ENCODE assay signal across 31 cellular contexts in genomic region chr1:244419004-244419403, GRCh38.
"Had no signal": no experiment of that assay in that cellular context is flagged by ENCODE, and none has a peak within 500 bp of the region (broad histone marks: within the 10 kb centered on the region; RNA-seq: fewer than 3 reads in every experiment).

No MANE protein-coding gene starts in this region.

- H3K27me3 Mint-ChIP-seq: activated CD4-positive, alpha-beta T cell treated with anti-CD3 and anti-CD28 coated beads, Interleukin-2, amount 10 ng/mL, durations not matched to agents 7 days and 5 days; stimulated activated naive CD8-positive, alpha-beta T cell treated with anti-CD3 and anti-CD28 coated beads, Interleukin-15, amount 100 ng/mL, for 72 hours had no signal

- H3K27me3 ChIP-seq: breast epithelium, heart right ventricle, ovary, thyroid gland, upper lobe of right lung had no signal

- H3K36me3 ChIP-seq: ovary had no signal

- H3K9me3 Mint-ChIP-seq: activated CD4-positive, alpha-beta T cell treated with anti-CD3 and anti-CD28 coated beads, Interleukin-2, amount 10 ng/mL, durations not matched to agents 7 days and 5 days; activated naive CD4-positive, alpha-beta T cell treated with anti-CD3 and anti-CD28 coated beads for 36 hours; activated T-cell treated with anti-CD3 and anti-CD28 coated beads, Interleukin-2, amount 50 U/mL, for 72 hours; endodermal cell; nephron; stimulated activated effector memory CD8-positive, alpha-beta T cell treated with anti-CD3 and anti-CD28 coated beads, Interleukin-12 subunit alpha, Interleukin-12 subunit beta, amount 100 ng/mL, for 72 hours; stimulated activated naive CD8-positive, alpha-beta T cell treated with anti-CD3 and anti-CD28 coated beads, Interleukin-15, amount 100 ng/mL, for 72 hours; T-helper 1 cell treated with Interleukin-12 subunit alpha and Interleukin-12 subunit beta and Interleukin-4 antibody, amounts not matched to agents 30 μg/mL and 1 μg/mL, for 36 hours; WTC11 had no signal

- H3K27ac ChIP-seq: breast epithelium, heart right ventricle, left ventricle myocardium inferior, ovary, skin epidermis, thyroid gland, upper lobe of right lung had no signal

- H3K4me1 ChIP-seq: breast epithelium, heart right ventricle, left ventricle myocardium inferior, thyroid gland, upper lobe of right lung had no signal

- H3K4me3 Mint-ChIP-seq: activated CD4-positive, alpha-beta T cell treated with anti-CD3 and anti-CD28 coated beads, Interleukin-2, amount 10 ng/mL, durations not matched to agents 7 days and 5 days; activated naive CD4-positive, alpha-beta T cell treated with anti-CD3 and anti-CD28 coated beads for 36 hours; activated T-cell treated with anti-CD3 and anti-CD28 coated beads, Interleukin-2, amount 50 U/mL, for 72 hours; endodermal cell; nephron; stimulated activated effector memory CD8-positive, alpha-beta T cell treated with anti-CD3 and anti-CD28 coated beads, Interleukin-12 subunit alpha, Interleukin-12 subunit beta, amount 100 ng/mL, for 72 hours; stimulated activated naive CD8-positive, alpha-beta T cell treated with anti-CD3 and anti-CD28 coated beads, Interleukin-15, amount 100 ng/mL, for 72 hours; T-helper 1 cell treated with Interleukin-12 subunit alpha and Interleukin-12 subunit beta and Interleukin-4 antibody, amounts not matched to agents 30 μg/mL and 1 μg/mL, for 36 hours; WTC11 had no signal

- H3K4me3 ChIP-seq: breast epithelium, heart right ventricle, left ventricle myocardium inferior, lung, ovary, skin epidermis, thyroid gland, upper lobe of right lung had no signal

- H3K4me1 Mint-ChIP-seq: nephron; stimulated activated naive CD8-positive, alpha-beta T cell treated with anti-CD3 and anti-CD28 coated beads, Interleukin-15, amount 100 ng/mL, for 72 hours; WTC11 had no signal

- ATAC-seq: activated T-cell treated with anti-CD3 and anti-CD28 coated beads, Interleukin-2, amount 50 U/mL, for 72 hours; esophagus mucosa; heart right ventricle; sciatic nerve; stimulated activated effector memory CD8-positive, alpha-beta T cell treated with anti-CD3 and anti-CD28 coated beads, Interleukin-12 subunit alpha, Interleukin-12 subunit beta, amount 100 ng/mL, for 72 hours; stimulated activated naive CD8-positive, alpha-beta T cell treated with anti-CD3 and anti-CD28 coated beads, Interleukin-15, amount 100 ng/mL, for 72 hours; upper lobe of right lung; WTC11 had no signal

- H3K9me3 ChIP-seq: breast epithelium, heart right ventricle, left ventricle myocardium inferior, ovary, thyroid gland, upper lobe of right lung had no signal

- H3K27ac Mint-ChIP-seq: activated CD4-positive, alpha-beta T cell treated with anti-CD3 and anti-CD28 coated beads, Interleukin-2, amount 10 ng/mL, durations not matched to agents 7 days and 5 days; activated naive CD4-positive, alpha-beta T cell treated with anti-CD3 and anti-CD28 coated beads for 36 hours; activated T-cell treated with anti-CD3 and anti-CD28 coated beads, Interleukin-2, amount 50 U/mL, for 72 hours; endodermal cell; nephron; progenitor cell of endocrine pancreas; stimulated activated effector memory CD8-positive, alpha-beta T cell treated with anti-CD3 and anti-CD28 coated beads, Interleukin-12 subunit alpha, Interleukin-12 subunit beta, amount 100 ng/mL, for 72 hours; stimulated activated naive CD8-positive, alpha-beta T cell treated with anti-CD3 and anti-CD28 coated beads, Interleukin-15, amount 100 ng/mL, for 72 hours; T-helper 1 cell treated with Interleukin-12 subunit alpha and Interleukin-12 subunit beta and Interleukin-4 antibody, amounts not matched to agents 30 μg/mL and 1 μg/mL, for 36 hours; WTC11 had no signal

- DNase-seq: activated CD4-positive, alpha-beta T cell treated with anti-CD3 and anti-CD28 coated beads for 1 hour; activated CD4-positive, alpha-beta T cell treated with anti-CD3 and anti-CD28 coated beads, Interleukin-2, amount 10 ng/mL, durations not matched to agents 7 days and 5 days; activated effector memory CD4-positive, alpha-beta T cell treated with anti-CD3 and anti-CD28 coated beads, Interleukin-2, amount 50 U/mL, for 16 hours; activated naive CD4-positive, alpha-beta T cell treated with anti-CD3 and anti-CD28 coated beads for 36 hours; activated T-cell treated with anti-CD3 and anti-CD28 coated beads for 4 hours; activated T-cell treated with anti-CD3 and anti-CD28 coated beads, Interleukin-2, amount 50 U/mL, for 72 hours; amygdala; central memory CD4-positive, alpha-beta T cell; endodermal cell; foreskin melanocyte; heart right ventricle; left ventricle myocardium inferior; mesendoderm; ovary; stimulated activated CD4-positive, alpha-beta T cell treated with anti-CD3 and anti-CD28 coated beads, Interleukin-4, amount 100 ng/mL, for 24 hours; stimulated activated naive CD8-positive, alpha-beta T cell treated with anti-CD3 and anti-CD28 coated beads, Interleukin-15, amount 100 ng/mL, for 72 hours; substantia nigra; SW 1271; T1000; thyroid gland; upper lobe of right lung had no signal
